1 cellular context compared by ENCODE assay signal in the genomic region with DNA sequence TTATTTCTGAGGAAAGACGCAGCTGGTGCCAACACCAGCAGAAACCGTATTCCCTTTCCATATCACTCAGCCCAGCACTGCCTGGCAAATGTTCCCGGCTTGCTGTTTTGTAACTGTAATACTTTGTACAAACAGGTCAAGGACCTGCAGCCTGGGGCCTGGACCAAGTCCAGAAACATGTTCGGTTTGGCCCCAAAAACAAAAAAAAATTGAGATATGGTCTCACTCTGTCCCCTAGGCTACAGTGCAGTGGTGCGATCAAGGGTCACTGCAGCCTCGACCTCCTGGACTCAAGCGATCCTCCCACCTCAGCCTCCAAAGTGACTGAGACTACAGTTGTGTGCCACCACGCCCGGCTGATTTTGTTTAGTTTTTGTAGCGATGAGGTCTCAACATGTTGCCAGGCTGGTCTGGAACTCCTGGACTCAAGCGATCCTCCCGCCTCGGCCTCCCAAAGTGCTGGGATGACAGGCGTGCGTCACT.
TF ChIP-seq lines count a peak whose summit lies in the region.

No MANE protein-coding gene starts in this region.

TF ChIP-seq in HepG2, 621 proteins besides CTCF, POLR2A, EP300 and RAD21 (continued from another document and continues in another):
- TF ChIP-seq, protein P1, sequence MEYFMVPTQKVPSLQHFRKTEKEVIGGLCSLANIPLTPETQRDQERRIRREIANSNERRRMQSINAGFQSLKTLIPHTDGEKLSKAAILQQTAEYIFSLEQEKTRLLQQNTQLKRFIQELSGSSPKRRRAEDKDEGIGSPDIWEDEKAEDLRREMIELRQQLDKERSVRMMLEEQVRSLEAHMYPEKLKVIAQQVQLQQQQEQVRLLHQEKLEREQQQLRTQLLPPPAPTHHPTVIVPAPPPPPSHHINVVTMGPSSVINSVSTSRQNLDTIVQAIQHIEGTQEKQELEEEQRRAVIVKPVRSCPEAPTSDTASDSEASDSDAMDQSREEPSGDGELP (IDR thresholded peaks at IDR 0.05; ENCODE audit: borderline replicate concordance, low read depth), result peak; percentile 51; the same call in 1 of the 2 replicates
- no peak for TF ChIP-seq RAD51 (IDR thresholded peaks at IDR 0.05; ENCODE audit: borderline replicate concordance)
- TF ChIP-seq ZNF879 (CRISPR knock-in tag; IDR thresholded peaks at IDR 0.05), result no peak
- TF ChIP-seq, protein P2, sequence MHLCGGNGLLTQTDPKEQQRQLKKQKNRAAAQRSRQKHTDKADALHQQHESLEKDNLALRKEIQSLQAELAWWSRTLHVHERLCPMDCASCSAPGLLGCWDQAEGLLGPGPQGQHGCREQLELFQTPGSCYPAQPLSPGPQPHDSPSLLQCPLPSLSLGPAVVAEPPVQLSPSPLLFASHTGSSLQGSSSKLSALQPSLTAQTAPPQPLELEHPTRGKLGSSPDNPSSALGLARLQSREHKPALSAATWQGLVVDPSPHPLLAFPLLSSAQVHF (CRISPR knock-in tag; IDR thresholded peaks at IDR 0.05), result no peak
- TF ChIP-seq, protein P3, sequence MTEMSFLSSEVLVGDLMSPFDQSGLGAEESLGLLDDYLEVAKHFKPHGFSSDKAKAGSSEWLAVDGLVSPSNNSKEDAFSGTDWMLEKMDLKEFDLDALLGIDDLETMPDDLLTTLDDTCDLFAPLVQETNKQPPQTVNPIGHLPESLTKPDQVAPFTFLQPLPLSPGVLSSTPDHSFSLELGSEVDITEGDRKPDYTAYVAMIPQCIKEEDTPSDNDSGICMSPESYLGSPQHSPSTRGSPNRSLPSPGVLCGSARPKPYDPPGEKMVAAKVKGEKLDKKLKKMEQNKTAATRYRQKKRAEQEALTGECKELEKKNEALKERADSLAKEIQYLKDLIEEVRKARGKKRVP (CRISPR knock-in tag; IDR thresholded peaks at IDR 0.05), result peak in 1 of 2 experiments; percentile 25; a peak in 1 of 4 replicates
- no peak for TF ChIP-seq STAT5B (CRISPR knock-in tag; IDR thresholded peaks at IDR 0.05)
- TF ChIP-seq, protein P4, sequence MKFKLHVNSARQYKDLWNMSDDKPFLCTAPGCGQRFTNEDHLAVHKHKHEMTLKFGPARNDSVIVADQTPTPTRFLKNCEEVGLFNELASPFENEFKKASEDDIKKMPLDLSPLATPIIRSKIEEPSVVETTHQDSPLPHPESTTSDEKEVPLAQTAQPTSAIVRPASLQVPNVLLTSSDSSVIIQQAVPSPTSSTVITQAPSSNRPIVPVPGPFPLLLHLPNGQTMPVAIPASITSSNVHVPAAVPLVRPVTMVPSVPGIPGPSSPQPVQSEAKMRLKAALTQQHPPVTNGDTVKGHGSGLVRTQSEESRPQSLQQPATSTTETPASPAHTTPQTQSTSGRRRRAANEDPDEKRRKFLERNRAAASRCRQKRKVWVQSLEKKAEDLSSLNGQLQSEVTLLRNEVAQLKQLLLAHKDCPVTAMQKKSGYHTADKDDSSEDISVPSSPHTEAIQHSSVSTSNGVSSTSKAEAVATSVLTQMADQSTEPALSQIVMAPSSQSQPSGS (CRISPR knock-in tag; IDR thresholded peaks at IDR 0.05), result no peak
- TF ChIP-seq, protein P5, sequence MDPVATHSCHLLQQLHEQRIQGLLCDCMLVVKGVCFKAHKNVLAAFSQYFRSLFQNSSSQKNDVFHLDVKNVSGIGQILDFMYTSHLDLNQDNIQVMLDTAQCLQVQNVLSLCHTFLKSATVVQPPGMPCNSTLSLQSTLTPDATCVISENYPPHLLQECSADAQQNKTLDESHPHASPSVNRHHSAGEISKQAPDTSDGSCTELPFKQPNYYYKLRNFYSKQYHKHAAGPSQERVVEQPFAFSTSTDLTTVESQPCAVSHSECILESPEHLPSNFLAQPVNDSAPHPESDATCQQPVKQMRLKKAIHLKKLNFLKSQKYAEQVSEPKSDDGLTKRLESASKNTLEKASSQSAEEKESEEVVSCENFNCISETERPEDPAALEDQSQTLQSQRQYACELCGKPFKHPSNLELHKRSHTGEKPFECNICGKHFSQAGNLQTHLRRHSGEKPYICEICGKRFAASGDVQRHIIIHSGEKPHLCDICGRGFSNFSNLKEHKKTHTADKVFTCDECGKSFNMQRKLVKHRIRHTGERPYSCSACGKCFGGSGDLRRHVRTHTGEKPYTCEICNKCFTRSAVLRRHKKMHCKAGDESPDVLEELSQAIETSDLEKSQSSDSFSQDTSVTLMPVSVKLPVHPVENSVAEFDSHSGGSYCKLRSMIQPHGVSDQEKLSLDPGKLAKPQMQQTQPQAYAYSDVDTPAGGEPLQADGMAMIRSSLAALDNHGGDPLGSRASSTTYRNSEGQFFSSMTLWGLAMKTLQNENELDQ (CRISPR knock-in tag; IDR thresholded peaks at IDR 0.05; ENCODE audit: borderline replicate concordance), result no peak
- peak; percentile 10; the same call in 1 of the 2 replicates for TF ChIP-seq FOXA3 (CRISPR knock-in tag; IDR thresholded peaks at IDR 0.05)
- TF ChIP-seq ZNF34 (CRISPR knock-in tag; IDR thresholded peaks at IDR 0.05; ENCODE audit: borderline replicate concordance), result no peak
- TF ChIP-seq GZF1 (CRISPR knock-in tag; IDR thresholded peaks at IDR 0.05), result 0 out of 2 replicates have a peak, but pooled peaks have one; percentile 33
- TF ChIP-seq, protein P6, sequence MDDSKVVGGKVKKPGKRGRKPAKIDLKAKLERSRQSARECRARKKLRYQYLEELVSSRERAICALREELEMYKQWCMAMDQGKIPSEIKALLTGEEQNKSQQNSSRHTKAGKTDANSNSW (CRISPR knock-in tag; IDR thresholded peaks at IDR 0.05; ENCODE audit: borderline replicate concordance), result no peak
- TF ChIP-seq, protein P7, sequence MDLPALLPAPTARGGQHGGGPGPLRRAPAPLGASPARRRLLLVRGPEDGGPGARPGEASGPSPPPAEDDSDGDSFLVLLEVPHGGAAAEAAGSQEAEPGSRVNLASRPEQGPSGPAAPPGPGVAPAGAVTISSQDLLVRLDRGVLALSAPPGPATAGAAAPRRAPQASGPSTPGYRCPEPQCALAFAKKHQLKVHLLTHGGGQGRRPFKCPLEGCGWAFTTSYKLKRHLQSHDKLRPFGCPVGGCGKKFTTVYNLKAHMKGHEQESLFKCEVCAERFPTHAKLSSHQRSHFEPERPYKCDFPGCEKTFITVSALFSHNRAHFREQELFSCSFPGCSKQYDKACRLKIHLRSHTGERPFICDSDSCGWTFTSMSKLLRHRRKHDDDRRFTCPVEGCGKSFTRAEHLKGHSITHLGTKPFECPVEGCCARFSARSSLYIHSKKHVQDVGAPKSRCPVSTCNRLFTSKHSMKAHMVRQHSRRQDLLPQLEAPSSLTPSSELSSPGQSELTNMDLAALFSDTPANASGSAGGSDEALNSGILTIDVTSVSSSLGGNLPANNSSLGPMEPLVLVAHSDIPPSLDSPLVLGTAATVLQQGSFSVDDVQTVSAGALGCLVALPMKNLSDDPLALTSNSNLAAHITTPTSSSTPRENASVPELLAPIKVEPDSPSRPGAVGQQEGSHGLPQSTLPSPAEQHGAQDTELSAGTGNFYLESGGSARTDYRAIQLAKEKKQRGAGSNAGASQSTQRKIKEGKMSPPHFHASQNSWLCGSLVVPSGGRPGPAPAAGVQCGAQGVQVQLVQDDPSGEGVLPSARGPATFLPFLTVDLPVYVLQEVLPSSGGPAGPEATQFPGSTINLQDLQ (CRISPR knock-in tag; IDR thresholded peaks at IDR 0.05), result no peak; the same call in 1 of the 2 replicates
- TF ChIP-seq FOSL2 (CRISPR knock-in tag; IDR thresholded peaks at IDR 0.05), result no peak
- TF ChIP-seq, protein P8, sequence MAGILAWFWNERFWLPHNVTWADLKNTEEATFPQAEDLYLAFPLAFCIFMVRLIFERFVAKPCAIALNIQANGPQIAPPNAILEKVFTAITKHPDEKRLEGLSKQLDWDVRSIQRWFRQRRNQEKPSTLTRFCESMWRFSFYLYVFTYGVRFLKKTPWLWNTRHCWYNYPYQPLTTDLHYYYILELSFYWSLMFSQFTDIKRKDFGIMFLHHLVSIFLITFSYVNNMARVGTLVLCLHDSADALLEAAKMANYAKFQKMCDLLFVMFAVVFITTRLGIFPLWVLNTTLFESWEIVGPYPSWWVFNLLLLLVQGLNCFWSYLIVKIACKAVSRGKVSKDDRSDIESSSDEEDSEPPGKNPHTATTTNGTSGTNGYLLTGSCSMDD (CRISPR knock-in tag; IDR thresholded peaks at IDR 0.05), result no peak
- TF ChIP-seq DR1 (CRISPR knock-in tag; IDR thresholded peaks at IDR 0.05), result no peak
- no peak for TF ChIP-seq ZNF44 (CRISPR knock-in tag; IDR thresholded peaks at IDR 0.05)
- TF ChIP-seq ZNF775 (CRISPR knock-in tag; IDR thresholded peaks at IDR 0.05; ENCODE audit: borderline replicate concordance), result no peak
- no peak for TF ChIP-seq CC2D1A (CRISPR knock-in tag; IDR thresholded peaks at IDR 0.05)
- TF ChIP-seq GABPA (IDR thresholded peaks at IDR 0.05; ENCODE audit: low read depth, low read length), result no peak
- no peak for TF ChIP-seq GABPA (CRISPR knock-in tag; IDR thresholded peaks at IDR 0.05; ENCODE audit: low read depth)
- TF ChIP-seq NR2F6 (IDR thresholded peaks at IDR 0.05), result peak; percentile 83
- peak; percentile 87 for TF ChIP-seq NR2F6 (CRISPR knock-in tag; IDR thresholded peaks at IDR 0.05)
- no peak for TF ChIP-seq JARID2 (CRISPR knock-in tag; IDR thresholded peaks at IDR 0.05; ENCODE audit: insufficient replicate concordance)
- no peak for TF ChIP-seq ZSCAN12 (CRISPR knock-in tag; IDR thresholded peaks at IDR 0.05)
- TF ChIP-seq HNRNPUL1 (IDR thresholded peaks at IDR 0.05; ENCODE audit: low read depth, low read length), result no peak
- TF ChIP-seq ZNF564 (CRISPR knock-in tag; IDR thresholded peaks at IDR 0.05), result no peak
- TF ChIP-seq, protein P9, sequence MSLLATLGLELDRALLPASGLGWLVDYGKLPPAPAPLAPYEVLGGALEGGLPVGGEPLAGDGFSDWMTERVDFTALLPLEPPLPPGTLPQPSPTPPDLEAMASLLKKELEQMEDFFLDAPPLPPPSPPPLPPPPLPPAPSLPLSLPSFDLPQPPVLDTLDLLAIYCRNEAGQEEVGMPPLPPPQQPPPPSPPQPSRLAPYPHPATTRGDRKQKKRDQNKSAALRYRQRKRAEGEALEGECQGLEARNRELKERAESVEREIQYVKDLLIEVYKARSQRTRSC (CRISPR knock-in tag; IDR thresholded peaks at IDR 0.05; ENCODE audit: low read depth), result no peak
- no peak for TF ChIP-seq ZNF343 (CRISPR knock-in tag; IDR thresholded peaks at IDR 0.05)
- TF ChIP-seq ZBTB7A (CRISPR knock-in tag; IDR thresholded peaks at IDR 0.05), result no peak
- TF ChIP-seq, protein P10, sequence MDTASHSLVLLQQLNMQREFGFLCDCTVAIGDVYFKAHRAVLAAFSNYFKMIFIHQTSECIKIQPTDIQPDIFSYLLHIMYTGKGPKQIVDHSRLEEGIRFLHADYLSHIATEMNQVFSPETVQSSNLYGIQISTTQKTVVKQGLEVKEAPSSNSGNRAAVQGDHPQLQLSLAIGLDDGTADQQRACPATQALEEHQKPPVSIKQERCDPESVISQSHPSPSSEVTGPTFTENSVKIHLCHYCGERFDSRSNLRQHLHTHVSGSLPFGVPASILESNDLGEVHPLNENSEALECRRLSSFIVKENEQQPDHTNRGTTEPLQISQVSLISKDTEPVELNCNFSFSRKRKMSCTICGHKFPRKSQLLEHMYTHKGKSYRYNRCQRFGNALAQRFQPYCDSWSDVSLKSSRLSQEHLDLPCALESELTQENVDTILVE (CRISPR knock-in tag; IDR thresholded peaks at IDR 0.05), result no peak
- no peak for TF ChIP-seq ZNF552 (CRISPR knock-in tag; IDR thresholded peaks at IDR 0.05; ENCODE audit: borderline replicate concordance)
- TF ChIP-seq ZFYVE20 (CRISPR knock-in tag; IDR thresholded peaks at IDR 0.05; ENCODE audit: borderline replicate concordance, low read depth), result no peak
- TF ChIP-seq KDM6A (CRISPR knock-in tag; IDR thresholded peaks at IDR 0.05; ENCODE audit: low read depth), result no peak
- peak; percentile 59; the same call in 1 of the 2 replicates for TF ChIP-seq ZNF136 (CRISPR knock-in tag; IDR thresholded peaks at IDR 0.05; ENCODE audit: low read depth)
- TF ChIP-seq ZNF468 (CRISPR knock-in tag; IDR thresholded peaks at IDR 0.05), result no peak
- peak; percentile 59 for TF ChIP-seq NCOA2 (CRISPR knock-in tag; IDR thresholded peaks at IDR 0.05)
- no peak for TF ChIP-seq ZFP90 (CRISPR knock-in tag; IDR thresholded peaks at IDR 0.05; ENCODE audit: borderline replicate concordance)
- TF ChIP-seq, protein P11, sequence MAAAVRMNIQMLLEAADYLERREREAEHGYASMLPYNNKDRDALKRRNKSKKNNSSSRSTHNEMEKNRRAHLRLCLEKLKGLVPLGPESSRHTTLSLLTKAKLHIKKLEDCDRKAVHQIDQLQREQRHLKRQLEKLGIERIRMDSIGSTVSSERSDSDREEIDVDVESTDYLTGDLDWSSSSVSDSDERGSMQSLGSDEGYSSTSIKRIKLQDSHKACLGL (CRISPR knock-in tag; IDR thresholded peaks at IDR 0.05), result no peak
- TF ChIP-seq, protein P12, sequence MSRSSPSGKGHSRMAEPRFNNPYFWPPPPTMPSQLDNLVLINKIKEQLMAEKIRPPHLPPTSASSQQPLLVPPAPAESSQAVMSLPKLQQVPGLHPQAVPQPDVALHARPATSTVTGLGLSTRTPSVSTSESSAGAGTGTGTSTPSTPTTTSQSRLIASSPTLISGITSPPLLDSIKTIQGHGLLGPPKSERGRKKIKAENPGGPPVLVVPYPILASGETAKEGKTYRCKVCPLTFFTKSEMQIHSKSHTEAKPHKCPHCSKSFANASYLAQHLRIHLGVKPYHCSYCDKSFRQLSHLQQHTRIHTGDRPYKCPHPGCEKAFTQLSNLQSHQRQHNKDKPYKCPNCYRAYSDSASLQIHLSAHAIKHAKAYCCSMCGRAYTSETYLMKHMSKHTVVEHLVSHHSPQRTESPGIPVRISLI (CRISPR knock-in tag; IDR thresholded peaks at IDR 0.05; ENCODE audit: borderline replicate concordance), result peak; percentile 94
- TF ChIP-seq, protein P13, sequence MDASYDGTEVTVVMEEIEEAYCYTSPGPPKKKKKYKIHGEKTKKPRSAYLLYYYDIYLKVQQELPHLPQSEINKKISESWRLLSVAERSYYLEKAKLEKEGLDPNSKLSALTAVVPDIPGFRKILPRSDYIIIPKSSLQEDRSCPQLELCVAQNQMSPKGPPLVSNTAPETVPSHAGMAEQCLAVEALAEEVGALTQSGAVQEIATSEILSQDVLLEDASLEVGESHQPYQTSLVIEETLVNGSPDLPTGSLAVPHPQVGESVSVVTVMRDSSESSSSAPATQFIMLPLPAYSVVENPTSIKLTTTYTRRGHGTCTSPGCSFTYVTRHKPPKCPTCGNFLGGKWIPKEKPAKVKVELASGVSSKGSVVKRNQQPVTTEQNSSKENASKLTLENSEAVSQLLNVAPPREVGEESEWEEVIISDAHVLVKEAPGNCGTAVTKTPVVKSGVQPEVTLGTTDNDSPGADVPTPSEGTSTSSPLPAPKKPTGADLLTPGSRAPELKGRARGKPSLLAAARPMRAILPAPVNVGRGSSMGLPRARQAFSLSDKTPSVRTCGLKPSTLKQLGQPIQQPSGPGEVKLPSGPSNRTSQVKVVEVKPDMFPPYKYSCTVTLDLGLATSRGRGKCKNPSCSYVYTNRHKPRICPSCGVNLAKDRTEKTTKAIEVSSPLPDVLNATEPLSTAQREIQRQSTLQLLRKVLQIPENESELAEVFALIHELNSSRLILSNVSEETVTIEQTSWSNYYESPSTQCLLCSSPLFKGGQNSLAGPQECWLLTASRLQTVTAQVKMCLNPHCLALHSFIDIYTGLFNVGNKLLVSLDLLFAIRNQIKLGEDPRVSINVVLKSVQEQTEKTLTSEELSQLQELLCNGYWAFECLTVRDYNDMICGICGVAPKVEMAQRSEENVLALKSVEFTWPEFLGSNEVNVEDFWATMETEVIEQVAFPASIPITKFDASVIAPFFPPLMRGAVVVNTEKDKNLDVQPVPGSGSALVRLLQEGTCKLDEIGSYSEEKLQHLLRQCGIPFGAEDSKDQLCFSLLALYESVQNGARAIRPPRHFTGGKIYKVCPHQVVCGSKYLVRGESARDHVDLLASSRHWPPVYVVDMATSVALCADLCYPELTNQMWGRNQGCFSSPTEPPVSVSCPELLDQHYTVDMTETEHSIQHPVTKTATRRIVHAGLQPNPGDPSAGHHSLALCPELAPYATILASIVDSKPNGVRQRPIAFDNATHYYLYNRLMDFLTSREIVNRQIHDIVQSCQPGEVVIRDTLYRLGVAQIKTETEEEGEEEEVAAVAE (CRISPR knock-in tag; IDR thresholded peaks at IDR 0.05; ENCODE audit: borderline replicate concordance), result no peak
- no peak for TF ChIP-seq ZNF326 (CRISPR knock-in tag; IDR thresholded peaks at IDR 0.05; ENCODE audit: borderline replicate concordance)
